In the genomic region with DNA sequence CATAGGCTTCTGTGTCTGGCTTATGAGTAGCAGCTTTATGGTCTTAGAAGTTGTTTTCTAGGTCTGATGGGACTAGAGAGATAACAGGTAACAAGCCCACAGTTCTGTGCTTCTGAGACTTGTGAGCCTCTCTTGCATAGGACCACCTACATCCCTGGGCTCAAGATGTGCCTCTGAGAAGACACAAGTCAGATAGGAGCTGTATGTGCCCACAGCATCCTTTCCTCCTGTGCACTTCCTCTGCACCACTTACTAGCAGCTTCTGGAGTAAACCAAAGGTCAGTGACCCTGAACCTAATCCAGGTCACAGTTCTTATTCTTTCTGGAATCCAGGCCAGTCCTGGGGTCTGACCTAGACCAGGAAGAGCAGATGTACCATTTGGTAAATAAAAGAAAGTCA, we compare ENCODE assay signal across 34 cellular contexts.
"Had no signal": no experiment of that assay in that cellular context is flagged by ENCODE, and none has a peak within 500 bp of the region (broad histone marks: within the 10 kb centered on the region; RNA-seq: fewer than 3 reads in every experiment).

No MANE protein-coding gene starts in this region.

- H3K36me3 ChIP-seq: brain microvascular endothelial cell, MG63 had no signal

- H3K27ac ChIP-seq: brain microvascular endothelial cell, PC-9, RWPE1, VCaP had no signal

- ATAC-seq: activated naive CD4-positive, alpha-beta T cell treated with anti-CD3 and anti-CD28 coated beads, Interleukin-2, amount 50 U/mL, for 72 hours; activated T-cell treated with anti-CD3 and anti-CD28 coated beads, Interleukin-2, amount 50 U/mL, for 72 hours; Right ventricle myocardium inferior; SK-N-SH treated with all-trans-retinoic acid at 6 μM for 48 hours; T-cell had no signal

- H3K4me3 Mint-ChIP-seq: activated naive CD4-positive, alpha-beta T cell treated with anti-CD3 and anti-CD28 coated beads for 36 hours; activated T-cell treated with anti-CD3 and anti-CD28 coated beads, Interleukin-2, amount 50 U/mL, for 72 hours; T-cell had no signal

- H3K4me2 ChIP-seq: PC-9 had no signal

- DNase-seq: activated B cell treated with CpG ODN at 0.5 μM for 24 hours; activated CD4-positive, alpha-beta T cell treated with anti-CD3 and anti-CD28 coated beads for 4 hours; activated CD4-positive, CD25-positive, alpha-beta regulatory T cell treated with anti-CD3 and anti-CD28 coated beads, Interleukin-2, amount 50 U/mL, for 72 hours; activated gamma-delta T cell; activated naive CD4-positive, alpha-beta T cell treated with anti-CD3 and anti-CD28 coated beads for 36 hours; activated T-cell treated with anti-CD3 and anti-CD28 coated beads, Interleukin-2, amount 50 U/mL, for 1 hour; activated T-cell treated with anti-CD3 and anti-CD28 coated beads, Interleukin-2, amount 50 U/mL, for 72 hours; amniotic stem cell; aorta; brain microvascular endothelial cell; central memory CD4-positive, alpha-beta T cell; Kasumi-1; KG1; MG63; NCI-H1048; NCI-H1105 treated with DMSO at 0.1 percent for 48 hours; NCI-H1436; NCI-H1694; NCI-H1930; NCI-H2081 treated with DMSO at 0.1 percent for 48 hours; NCI-H345; NCI-H524 treated with DMSO at 0.1 percent for 48 hours; PC-9; SIG-M5; T-cell; T-helper 2 cell; T-helper 9 cell had no signal

- H3K27me3 Mint-ChIP-seq: activated B cell treated with CpG ODN at 0.5 μM for 24 hours, T-cell had no signal

- H3K4me3 ChIP-seq: MG63, PC-9 had no signal

- FAIRE-seq: RCC 7860 had no signal

- H2AFZ ChIP-seq: PC-9 had no signal

- H3K27ac Mint-ChIP-seq: activated naive CD4-positive, alpha-beta T cell treated with anti-CD3 and anti-CD28 coated beads for 36 hours; activated naive CD4-positive, alpha-beta T cell treated with anti-CD3 and anti-CD28 coated beads, Interleukin-2, amount 50 U/mL, for 72 hours; activated T-cell treated with anti-CD3 and anti-CD28 coated beads, Interleukin-2, amount 50 U/mL, for 72 hours; activated T-helper 2 cell treated with anti-CD3 and anti-CD28 coated beads, Interferon-gamma antibody, Interleukin-2, Interleukin-4, amounts not matched to agents 10 μg/mL and 5 μg/mL and 100 μg/mL, durations not matched to agents 14 hours and 24 hours and 36 hours; T-cell had no signal

- H3K27me3 ChIP-seq: brain microvascular endothelial cell, MG63 had no signal
